In the genomic region with DNA sequence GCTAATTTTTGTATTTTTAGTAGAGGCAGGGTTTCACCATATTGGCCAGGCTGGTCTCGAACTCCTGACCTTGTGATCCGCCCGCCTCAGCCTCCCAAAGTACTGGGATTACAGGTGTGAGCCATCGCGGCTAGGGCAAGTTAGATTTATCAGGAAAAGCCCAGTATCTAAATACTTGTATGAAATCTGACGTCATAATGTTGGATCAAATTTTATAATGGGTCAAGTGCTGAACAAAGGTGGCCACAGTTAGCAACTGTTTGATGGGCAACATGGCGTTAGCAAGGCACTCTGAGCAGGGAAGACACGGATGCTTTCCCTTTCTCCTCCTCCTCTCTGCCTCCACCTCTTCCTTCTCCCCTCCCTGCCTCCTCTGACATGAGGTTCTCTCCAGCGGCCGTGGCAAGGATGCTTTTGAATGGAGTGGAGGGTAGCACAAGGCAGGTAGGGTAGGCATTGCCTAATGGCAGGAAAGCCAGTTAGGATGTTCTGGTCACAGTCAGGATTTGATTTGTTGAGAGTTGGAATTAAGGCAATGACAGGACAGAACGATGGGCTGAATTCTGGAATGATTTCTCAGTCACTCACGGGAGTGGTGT, we compare ENCODE assay signal across 23 cellular contexts.
DNase-seq lines count a peak whose midpoint lies in the region; ATAC-seq and TF ChIP-seq lines count a peak whose summit lies in the region.
"Had no signal": no experiment of that assay in that cellular context is flagged by ENCODE, and none has a peak within 500 bp of the region (broad histone marks: within the 10 kb centered on the region; RNA-seq: fewer than 3 reads in every experiment).

No MANE protein-coding gene starts in this region.

- peaks cover 42% of the 10 kb centered on the region for H3K4me1 Mint-ChIP-seq in GM23338
- peaks cover 40% of the 10 kb centered on the region for H3K4me1 Mint-ChIP-seq in memory B cell
- peaks cover 69% of the 10 kb centered on the region for H3K4me1 Mint-ChIP-seq in stimulated activated memory B cell treated with anti-CD40 and anti-IgM and Interleukin-4, amounts not matched to agents 10 μg/mL and 1 μg/mL and 100 μg/mL, for 72 hours

- H4K20me1 ChIP-seq in GM23338 (replicated peaks; ENCODE audit: insufficient read depth): no peaks in the 10 kb centered on the region

- H3K4me2 ChIP-seq in GM23338: peak overlapping the region; percentile 40; the same call in 1 of the 2 replicates

- no peak for TF ChIP-seq CTCF in GM23338 (conservative IDR thresholded peaks at IDR 0.05; ENCODE audit: low read depth in 2 of 2)
- TF ChIP-seq CTCF in VCaP (conservative IDR thresholded peaks at IDR 0.05): no peak

- no peaks in the 10 kb centered on the region for H3K9me2 ChIP-seq in GM23338 (ENCODE audit: insufficient read depth)

- H2AFZ ChIP-seq in GM23338: peak overlapping the region; percentile 85; the same call in 1 of the 2 replicates
- H2AFZ ChIP-seq: GM23248 had no signal

- no peaks in the 10 kb centered on the region for H3K79me2 ChIP-seq in GM23338 (replicated peaks; ENCODE audit: insufficient read depth)

- H3K27ac ChIP-seq in GM23338 (ENCODE audit: low read depth) (no peak overlapping the region), VCaP (peak overlapping the region; percentile 55)
- H3K27ac ChIP-seq: dorsolateral prefrontal cortex, GM23248, right lobe of liver, SJSA1 had no signal

- no peaks in the 10 kb centered on the region for H3K36me3 ChIP-seq in GM23338 (ENCODE audit: insufficient read depth)
- H3K36me3 ChIP-seq: right lobe of liver, SJSA1 had no signal

- H3K27ac Mint-ChIP-seq in GM23338: peak overlapping the region; percentile 20; the same call in 1 of the 2 replicates
- peak overlapping the region; percentile 46 for H3K27ac Mint-ChIP-seq in memory B cell
- H3K27ac Mint-ChIP-seq in stimulated activated memory B cell treated with anti-CD40 and anti-IgM and Interleukin-4, amounts not matched to agents 10 μg/mL and 1 μg/mL and 100 μg/mL, for 72 hours: peak overlapping the region; percentile 69
- H3K27ac Mint-ChIP-seq: activated CD4-positive, alpha-beta memory T cell treated with anti-CD3 and anti-CD28 coated beads, Interleukin-2, amount 10 ng/mL, durations not matched to agents 7 days and 5 days; CD4-positive, alpha-beta T cell; nephron progenitor cell; stimulated activated effector memory CD8-positive, alpha-beta T cell treated with anti-CD3 and anti-CD28 coated beads, Interleukin-12 subunit alpha, Interleukin-12 subunit beta, amount 100 ng/mL, for 72 hours had no signal

- H3K4me1 ChIP-seq in GM23338 (ENCODE audit: insufficient read depth): peaks cover 42% of the 10 kb centered on the region

- H3K4me3 Mint-ChIP-seq in GM23338: no peak overlapping the region
- peak overlapping the region; percentile 37 for H3K4me3 Mint-ChIP-seq in memory B cell
- no peak overlapping the region for H3K4me3 Mint-ChIP-seq in stimulated activated memory B cell treated with anti-CD40 and anti-IgM and Interleukin-4, amounts not matched to agents 10 μg/mL and 1 μg/mL and 100 μg/mL, for 72 hours
- H3K4me3 Mint-ChIP-seq: activated CD4-positive, alpha-beta memory T cell treated with anti-CD3 and anti-CD28 coated beads, Interleukin-2, amount 10 ng/mL, durations not matched to agents 7 days and 5 days; CD4-positive, alpha-beta T cell; central memory CD8-positive, alpha-beta T cell; nephron progenitor cell; stimulated activated effector memory CD8-positive, alpha-beta T cell treated with anti-CD3 and anti-CD28 coated beads, Interleukin-12 subunit alpha, Interleukin-12 subunit beta, amount 100 ng/mL, for 72 hours had no signal

- H3F3A ChIP-seq in GM23338 (replicated peaks; ENCODE audit: low read depth): no peaks in the 10 kb centered on the region

- no peak for ATAC-seq in GM23338
- no peak for ATAC-seq in memory B cell (ENCODE audit: low read depth)
- no peak for ATAC-seq in stimulated activated memory B cell treated with anti-CD40 and anti-IgM and Interleukin-4, amounts not matched to agents 10 μg/mL and 1 μg/mL and 100 μg/mL, for 72 hours
- ATAC-seq in HG02759 (IDR thresholded peaks at IDR 0.05; ENCODE audit: unreplicated experiment): no peak
- no peak for ATAC-seq in HG02678 (IDR thresholded peaks at IDR 0.05; ENCODE audit: unreplicated experiment)
- ATAC-seq: mucosa of descending colon; right lobe of liver; stimulated activated effector memory CD8-positive, alpha-beta T cell treated with anti-CD3 and anti-CD28 coated beads, Interleukin-12 subunit alpha, Interleukin-12 subunit beta, amount 100 ng/mL, for 72 hours had no signal

- H3K4me3 ChIP-seq in GM23338: no peak overlapping the region
- H3K4me3 ChIP-seq: dorsolateral prefrontal cortex, GM23248, mucosa of descending colon, right lobe of liver, SJSA1 had no signal

- no peaks in the 10 kb centered on the region for H3K27me3 ChIP-seq in GM23338 (ENCODE audit: insufficient read depth)
- H3K27me3 ChIP-seq: dorsolateral prefrontal cortex, right lobe of liver, SJSA1 had no signal

- DNase-seq in GM23338 (ENCODE audit: low spot score) (no peak), memory B cell (ENCODE audit: low spot score in 2 of 2) (no peak), amygdala (lab: John Stamatoyannopoulos, UW) (no peak)
- DNase-seq: activated CD4-positive, alpha-beta memory T cell treated with anti-CD3 and anti-CD28 coated beads, Interleukin-2, amount 10 ng/mL, durations not matched to agents 7 days and 5 days; activated CD4-positive, CD25-positive, alpha-beta regulatory T cell treated with anti-CD3 and anti-CD28 coated beads, Interleukin-2, amount 50 U/mL, for 72 hours; activated effector memory CD4-positive, alpha-beta T cell treated with Interleukin-2 at 50 U/mL for 16 hours; CD4-positive, alpha-beta T cell; dorsolateral prefrontal cortex; GM23248; KBM-7; mucosa of descending colon; NCI-H1105 treated with DMSO at 0.1 percent for 48 hours; NCI-H2029; nephron progenitor cell; stimulated activated CD4-positive, alpha-beta T cell treated with anti-CD3 and anti-CD28 coated beads, Interleukin-4, amount 100 ng/mL, for 24 hours had no signal

- H3K36me3 Mint-ChIP-seq in GM23338 (ENCODE audit: low read depth): no peaks in the 10 kb centered on the region
- H3K36me3 Mint-ChIP-seq in memory B cell: no peaks in the 10 kb centered on the region
- H3K36me3 Mint-ChIP-seq in stimulated activated memory B cell treated with anti-CD40 and anti-IgM and Interleukin-4, amounts not matched to agents 10 μg/mL and 1 μg/mL and 100 μg/mL, for 72 hours: peaks cover 5% of the 10 kb centered on the region

- peaks cover 13% of the 10 kb centered on the region for H3K27me3 Mint-ChIP-seq in GM23338 (ENCODE audit: insufficient read depth, low read depth, poor library complexity)
- no peaks in the 10 kb centered on the region for H3K27me3 Mint-ChIP-seq in memory B cell
- H3K27me3 Mint-ChIP-seq in stimulated activated memory B cell treated with anti-CD40 and anti-IgM and Interleukin-4, amounts not matched to agents 10 μg/mL and 1 μg/mL and 100 μg/mL, for 72 hours: no peaks in the 10 kb centered on the region
- H3K27me3 Mint-ChIP-seq: CD4-positive, alpha-beta T cell; central memory CD8-positive, alpha-beta T cell had no signal

- H3K9me3 Mint-ChIP-seq in GM23338 (no peaks in the 10 kb centered on the region; the same call in 2 of the 3 replicates), memory B cell (peaks cover 2% of the 10 kb centered on the region)
- H3K9me3 Mint-ChIP-seq in stimulated activated memory B cell treated with anti-CD40 and anti-IgM and Interleukin-4, amounts not matched to agents 10 μg/mL and 1 μg/mL and 100 μg/mL, for 72 hours: peaks cover 6% of the 10 kb centered on the region
- H3K9me3 Mint-ChIP-seq: activated CD4-positive, alpha-beta memory T cell treated with anti-CD3 and anti-CD28 coated beads, Interleukin-2, amount 10 ng/mL, durations not matched to agents 7 days and 5 days; CD4-positive, alpha-beta T cell; central memory CD8-positive, alpha-beta T cell; stimulated activated effector memory CD8-positive, alpha-beta T cell treated with anti-CD3 and anti-CD28 coated beads, Interleukin-12 subunit alpha, Interleukin-12 subunit beta, amount 100 ng/mL, for 72 hours had no signal

TF ChIP-seq in GM23338, 12 proteins besides CTCF, POLR2A, EP300 and RAD21 (continues in another document):
- TF ChIP-seq STAT1 (IDR thresholded peaks at IDR 0.05; ENCODE audit: unreplicated experiment) (no peak), CREB1 (CRISPR knock-in tag; IDR thresholded peaks at IDR 0.05; ENCODE audit: low read depth) (no peak)
